ENCODE assay signal across 10 cellular contexts in the genomic region with DNA sequence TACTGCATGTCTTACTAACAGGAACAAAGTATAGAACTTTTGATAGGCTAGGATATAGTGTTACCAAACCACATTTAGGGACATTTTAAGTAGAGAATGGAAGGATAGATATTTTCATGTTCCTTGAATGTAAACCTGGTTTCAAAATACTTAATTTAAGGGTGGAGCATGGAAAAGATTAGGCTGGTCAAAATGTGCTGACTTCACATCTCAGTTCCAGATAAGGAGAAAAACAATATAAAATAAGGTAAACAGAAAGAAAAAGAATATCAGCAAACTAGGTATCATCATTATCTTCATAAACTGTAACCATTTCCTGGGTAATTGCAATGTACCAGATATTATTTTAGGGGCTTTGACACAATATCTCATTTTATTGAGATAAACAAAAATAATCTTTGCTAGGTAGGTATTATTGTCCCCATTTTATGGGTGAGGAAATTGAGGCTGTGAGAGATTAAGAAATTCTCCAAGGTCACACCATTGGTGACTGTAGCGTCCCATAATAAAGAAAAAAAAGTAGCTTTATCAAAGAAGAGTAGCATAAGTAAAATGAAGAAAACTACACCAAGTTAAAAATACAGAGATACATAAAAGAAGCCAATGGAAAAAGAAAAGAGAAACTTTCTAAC. TPM values are rescaled to one million over a fixed set of nuclear protein-coding genes. Genes with fewer than 3 reads are reported as not detected.
"Had no signal": no experiment of that assay in that cellular context is flagged by ENCODE, and none has a peak within 500 bp of the region (broad histone marks: within the 10 kb centered on the region; RNA-seq: fewer than 3 reads in every experiment).

No MANE protein-coding gene starts in this region.

- H3K36me3 ChIP-seq: HAP-1 had no signal

- H3K9ac ChIP-seq: GM23248 had no signal

- ATAC-seq: HCT116 had no signal

- DNase-seq: GM23248, GOT3, H7, KG1 had no signal

- H3K27ac Mint-ChIP-seq: HFFc6, IgD-negative memory B cell had no signal

- H3K9me3 Mint-ChIP-seq: HFFc6, IgD-negative memory B cell had no signal

- FAIRE-seq: HTR-8/SVneo had no signal

- H3K9me3 ChIP-seq: HAP-1 had no signal

- H3K4me3 ChIP-seq: GM23248, HAP-1 had no signal

- H2AFZ ChIP-seq: GM23248 had no signal

- H3K4me3 Mint-ChIP-seq: HFFc6, IgD-negative memory B cell had no signal

- H3K27ac ChIP-seq: GM23248 had no signal

RNA-seq across cellular contexts. Expression of gene PDE11A, which starts 3.6 kb away (rescaled TPM):
- total RNA-seq: HT-29 had no signal
- polyA plus RNA-seq: IgD-negative memory B cell had no signal
